In the genomic region with DNA sequence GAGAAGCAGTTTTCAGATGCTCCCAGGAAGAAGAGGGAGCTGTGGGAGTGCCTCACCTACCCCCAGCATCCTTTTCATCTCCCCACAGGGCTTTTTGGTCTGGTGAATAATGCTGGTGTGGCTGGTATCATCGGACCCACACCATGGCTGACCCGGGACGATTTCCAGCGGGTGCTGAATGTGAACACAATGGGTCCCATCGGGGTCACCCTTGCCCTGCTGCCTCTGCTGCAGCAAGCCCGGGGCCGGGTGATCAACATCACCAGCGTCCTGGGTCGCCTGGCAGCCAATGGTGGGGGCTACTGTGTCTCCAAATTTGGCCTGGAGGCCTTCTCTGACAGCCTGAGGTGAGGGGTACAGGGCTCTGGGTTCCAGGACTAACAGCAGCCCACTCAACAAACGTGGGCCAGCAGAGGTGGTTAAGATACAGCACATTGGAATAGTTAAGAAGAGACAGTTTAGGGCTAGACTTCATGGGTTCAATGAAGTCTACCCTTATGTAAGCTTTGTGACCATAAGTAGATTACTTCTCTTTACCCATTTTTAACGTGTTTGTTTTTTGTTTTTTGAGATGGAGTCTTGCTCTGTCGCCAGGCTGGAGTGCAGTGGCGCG, we compare ENCODE assay signal across 1 cellular context.
TF ChIP-seq lines count a peak whose summit lies in the region.

No MANE protein-coding gene starts in this region.

TF ChIP-seq in HepG2, 621 proteins besides CTCF, POLR2A, EP300 and RAD21:
- TF ChIP-seq, protein P1, sequence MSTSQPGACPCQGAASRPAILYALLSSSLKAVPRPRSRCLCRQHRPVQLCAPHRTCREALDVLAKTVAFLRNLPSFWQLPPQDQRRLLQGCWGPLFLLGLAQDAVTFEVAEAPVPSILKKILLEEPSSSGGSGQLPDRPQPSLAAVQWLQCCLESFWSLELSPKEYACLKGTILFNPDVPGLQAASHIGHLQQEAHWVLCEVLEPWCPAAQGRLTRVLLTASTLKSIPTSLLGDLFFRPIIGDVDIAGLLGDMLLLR (CRISPR knock-in tag; IDR thresholded peaks at IDR 0.05), result 0 out of 2 replicates have a peak, but pooled peaks have one; percentile 42
- TF ChIP-seq ZNF878 (CRISPR knock-in tag; IDR thresholded peaks at IDR 0.05) (no peak), AGO1 (IDR thresholded peaks at IDR 0.05; ENCODE audit: low read depth, low read length, poor library complexity, severe bottlenecking) (peak; percentile 72), AGO2 (optimal IDR thresholded peaks at IDR 0.05; ENCODE audit: low read depth, low read length) (peak; percentile 65)
- TF ChIP-seq, protein P2, sequence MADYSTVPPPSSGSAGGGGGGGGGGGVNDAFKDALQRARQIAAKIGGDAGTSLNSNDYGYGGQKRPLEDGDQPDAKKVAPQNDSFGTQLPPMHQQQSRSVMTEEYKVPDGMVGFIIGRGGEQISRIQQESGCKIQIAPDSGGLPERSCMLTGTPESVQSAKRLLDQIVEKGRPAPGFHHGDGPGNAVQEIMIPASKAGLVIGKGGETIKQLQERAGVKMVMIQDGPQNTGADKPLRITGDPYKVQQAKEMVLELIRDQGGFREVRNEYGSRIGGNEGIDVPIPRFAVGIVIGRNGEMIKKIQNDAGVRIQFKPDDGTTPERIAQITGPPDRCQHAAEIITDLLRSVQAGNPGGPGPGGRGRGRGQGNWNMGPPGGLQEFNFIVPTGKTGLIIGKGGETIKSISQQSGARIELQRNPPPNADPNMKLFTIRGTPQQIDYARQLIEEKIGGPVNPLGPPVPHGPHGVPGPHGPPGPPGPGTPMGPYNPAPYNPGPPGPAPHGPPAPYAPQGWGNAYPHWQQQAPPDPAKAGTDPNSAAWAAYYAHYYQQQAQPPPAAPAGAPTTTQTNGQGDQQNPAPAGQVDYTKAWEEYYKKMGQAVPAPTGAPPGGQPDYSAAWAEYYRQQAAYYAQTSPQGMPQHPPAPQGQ (CRISPR knock-in tag; IDR thresholded peaks at IDR 0.05; ENCODE audit: borderline replicate concordance), result no peak
- TF ChIP-seq, protein P3, sequence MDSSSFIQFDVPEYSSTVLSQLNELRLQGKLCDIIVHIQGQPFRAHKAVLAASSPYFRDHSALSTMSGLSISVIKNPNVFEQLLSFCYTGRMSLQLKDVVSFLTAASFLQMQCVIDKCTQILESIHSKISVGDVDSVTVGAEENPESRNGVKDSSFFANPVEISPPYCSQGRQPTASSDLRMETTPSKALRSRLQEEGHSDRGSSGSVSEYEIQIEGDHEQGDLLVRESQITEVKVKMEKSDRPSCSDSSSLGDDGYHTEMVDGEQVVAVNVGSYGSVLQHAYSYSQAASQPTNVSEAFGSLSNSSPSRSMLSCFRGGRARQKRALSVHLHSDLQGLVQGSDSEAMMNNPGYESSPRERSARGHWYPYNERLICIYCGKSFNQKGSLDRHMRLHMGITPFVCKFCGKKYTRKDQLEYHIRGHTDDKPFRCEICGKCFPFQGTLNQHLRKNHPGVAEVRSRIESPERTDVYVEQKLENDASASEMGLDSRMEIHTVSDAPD (CRISPR knock-in tag; IDR thresholded peaks at IDR 0.05), result no peak
